ENCODE assay signal across 2 cellular contexts in the genomic region with DNA sequence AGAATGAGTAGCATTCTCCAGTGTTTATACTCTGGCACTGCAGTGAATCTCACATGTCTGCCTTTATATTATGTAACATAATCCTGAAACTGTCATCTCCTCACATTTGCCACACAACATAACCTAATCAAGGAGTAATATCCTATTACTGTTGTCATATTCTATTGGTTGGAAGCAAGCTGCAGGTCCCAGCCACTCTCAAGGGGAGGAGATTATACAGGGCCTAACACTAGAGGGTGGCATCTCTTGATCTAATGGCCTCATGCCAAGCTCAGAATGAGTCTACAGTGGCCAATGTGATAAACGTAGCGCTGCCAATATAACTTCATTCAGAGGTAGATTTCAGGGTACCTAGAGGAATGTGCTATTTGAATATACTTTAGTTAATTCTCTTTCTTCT.
TF ChIP-seq lines count a peak whose summit lies in the region.

No MANE protein-coding gene starts in this region.

TF ChIP-seq in IMR-90, 13 proteins besides CTCF, POLR2A, EP300 and RAD21 (continued from another document):
- TF ChIP-seq NFE2L2 (IDR thresholded peaks at IDR 0.05; ENCODE audit: low read depth, low read length) (no peak), SMC3 (IDR thresholded peaks at IDR 0.05; ENCODE audit: low read depth, low read length) (no peak), FOS (IDR thresholded peaks at IDR 0.05; ENCODE audit: low read depth, low read length) (no peak), MXI1 (IDR thresholded peaks at IDR 0.05; ENCODE audit: borderline replicate concordance, low read depth, low read length) (no peak)
- TF ChIP-seq, protein P1, sequence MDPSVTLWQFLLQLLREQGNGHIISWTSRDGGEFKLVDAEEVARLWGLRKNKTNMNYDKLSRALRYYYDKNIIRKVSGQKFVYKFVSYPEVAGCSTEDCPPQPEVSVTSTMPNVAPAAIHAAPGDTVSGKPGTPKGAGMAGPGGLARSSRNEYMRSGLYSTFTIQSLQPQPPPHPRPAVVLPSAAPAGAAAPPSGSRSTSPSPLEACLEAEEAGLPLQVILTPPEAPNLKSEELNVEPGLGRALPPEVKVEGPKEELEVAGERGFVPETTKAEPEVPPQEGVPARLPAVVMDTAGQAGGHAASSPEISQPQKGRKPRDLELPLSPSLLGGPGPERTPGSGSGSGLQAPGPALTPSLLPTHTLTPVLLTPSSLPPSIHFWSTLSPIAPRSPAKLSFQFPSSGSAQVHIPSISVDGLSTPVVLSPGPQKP (IDR thresholded peaks at IDR 0.05; ENCODE audit: borderline replicate concordance, low read depth, low read length), result no peak
- TF ChIP-seq, protein P2, sequence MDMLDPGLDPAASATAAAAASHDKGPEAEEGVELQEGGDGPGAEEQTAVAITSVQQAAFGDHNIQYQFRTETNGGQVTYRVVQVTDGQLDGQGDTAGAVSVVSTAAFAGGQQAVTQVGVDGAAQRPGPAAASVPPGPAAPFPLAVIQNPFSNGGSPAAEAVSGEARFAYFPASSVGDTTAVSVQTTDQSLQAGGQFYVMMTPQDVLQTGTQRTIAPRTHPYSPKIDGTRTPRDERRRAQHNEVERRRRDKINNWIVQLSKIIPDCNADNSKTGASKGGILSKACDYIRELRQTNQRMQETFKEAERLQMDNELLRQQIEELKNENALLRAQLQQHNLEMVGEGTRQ (IDR thresholded peaks at IDR 0.05; ENCODE audit: low read depth, low read length), result no peak

TF ChIP-seq in SK-N-SH, 30 proteins besides CTCF, POLR2A, EP300 and RAD21 (continued from another document):
- TF ChIP-seq, protein P3, sequence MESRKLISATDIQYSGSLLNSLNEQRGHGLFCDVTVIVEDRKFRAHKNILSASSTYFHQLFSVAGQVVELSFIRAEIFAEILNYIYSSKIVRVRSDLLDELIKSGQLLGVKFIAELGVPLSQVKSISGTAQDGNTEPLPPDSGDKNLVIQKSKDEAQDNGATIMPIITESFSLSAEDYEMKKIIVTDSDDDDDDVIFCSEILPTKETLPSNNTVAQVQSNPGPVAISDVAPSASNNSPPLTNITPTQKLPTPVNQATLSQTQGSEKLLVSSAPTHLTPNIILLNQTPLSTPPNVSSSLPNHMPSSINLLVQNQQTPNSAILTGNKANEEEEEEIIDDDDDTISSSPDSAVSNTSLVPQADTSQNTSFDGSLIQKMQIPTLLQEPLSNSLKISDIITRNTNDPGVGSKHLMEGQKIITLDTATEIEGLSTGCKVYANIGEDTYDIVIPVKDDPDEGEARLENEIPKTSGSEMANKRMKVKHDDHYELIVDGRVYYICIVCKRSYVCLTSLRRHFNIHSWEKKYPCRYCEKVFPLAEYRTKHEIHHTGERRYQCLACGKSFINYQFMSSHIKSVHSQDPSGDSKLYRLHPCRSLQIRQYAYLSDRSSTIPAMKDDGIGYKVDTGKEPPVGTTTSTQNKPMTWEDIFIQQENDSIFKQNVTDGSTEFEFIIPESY (IDR thresholded peaks at IDR 0.05; ENCODE audit: borderline replicate concordance, low read depth), result no peak
- no peak for TF ChIP-seq EZH2phosphoT487 (IDR thresholded peaks at IDR 0.05; ENCODE audit: borderline replicate concordance, low read depth)
